ENCODE assay signal across 1 cellular context in genomic region chr17:39687546-39688474, GRCh38.
A peak's percentile ranks its signal among the peaks of the same experiment; 100 is the strongest.
TF ChIP-seq lines count a peak whose summit lies in the region.

PGAP3 (minus strand) TSS chr17:39688057; CDS start chr17:39688014, 43 bp downstream.

TF ChIP-seq in K562, 482 proteins besides CTCF, POLR2A, EP300 and RAD21 (continued from another document and continues in another):
- no peak for TF ChIP-seq CHD7 (IDR thresholded peaks at IDR 0.05; ENCODE audit: low read depth, low read length)
- no peak for TF ChIP-seq NONO (IDR thresholded peaks at IDR 0.05; ENCODE audit: low read depth in 2 of 2, low read length in 1 of 2)
- TF ChIP-seq HDAC6 (IDR thresholded peaks at IDR 0.05; ENCODE audit: low read depth, low read length): no peak
- TF ChIP-seq TBP (optimal IDR thresholded peaks at IDR 0.05; ENCODE audit: low read depth, low read length): peak; percentile 56
- TF ChIP-seq ZNF12 (CRISPR knock-in tag; IDR thresholded peaks at IDR 0.05): no peak
- TF ChIP-seq HOMEZ (CRISPR knock-in tag; IDR thresholded peaks at IDR 0.05): no peak
- peak; percentile 57 for TF ChIP-seq PKNOX1 (IDR thresholded peaks at IDR 0.05)
- peak; percentile 47; the same call in 1 of the 2 replicates for TF ChIP-seq ZBTB7A (IDR thresholded peaks at IDR 0.05; ENCODE audit: borderline replicate concordance, control insufficient read depth, low read depth, low read length)
- TF ChIP-seq ATF2 (CRISPR knock-in tag; IDR thresholded peaks at IDR 0.05): no peak
- no peak for TF ChIP-seq MGA (IDR thresholded peaks at IDR 0.05)
- no peak for TF ChIP-seq ATF3 (IDR thresholded peaks at IDR 0.05)
- no peak for TF ChIP-seq ATF3 (CRISPR knock-in tag; conservative IDR thresholded peaks at IDR 0.05)
- no peak for TF ChIP-seq ZFP91 (CRISPR knock-in tag; IDR thresholded peaks at IDR 0.05)
- peak; percentile 99 for TF ChIP-seq GABPA (tag; conservative IDR thresholded peaks at IDR 0.05; ENCODE audit: low read depth)
- no peak for TF ChIP-seq BRD4 (IDR thresholded peaks at IDR 0.05)
- no peak for TF ChIP-seq EWSR1 (IDR thresholded peaks at IDR 0.05; ENCODE audit: borderline replicate concordance, low read depth, partially characterized antibody)
- peak; percentile 76 for TF ChIP-seq SPI1 (IDR thresholded peaks at IDR 0.05; ENCODE audit: borderline replicate concordance, low read depth, low read length)
- TF ChIP-seq SMARCA5 (IDR thresholded peaks at IDR 0.05): no peak
- TF ChIP-seq PHF8 (IDR thresholded peaks at IDR 0.05; ENCODE audit: borderline replicate concordance, low read length): peak; percentile 69; the same call in 1 of the 2 replicates
